Comparison of ENCODE assay signal across 18 cellular contexts in the genomic region with DNA sequence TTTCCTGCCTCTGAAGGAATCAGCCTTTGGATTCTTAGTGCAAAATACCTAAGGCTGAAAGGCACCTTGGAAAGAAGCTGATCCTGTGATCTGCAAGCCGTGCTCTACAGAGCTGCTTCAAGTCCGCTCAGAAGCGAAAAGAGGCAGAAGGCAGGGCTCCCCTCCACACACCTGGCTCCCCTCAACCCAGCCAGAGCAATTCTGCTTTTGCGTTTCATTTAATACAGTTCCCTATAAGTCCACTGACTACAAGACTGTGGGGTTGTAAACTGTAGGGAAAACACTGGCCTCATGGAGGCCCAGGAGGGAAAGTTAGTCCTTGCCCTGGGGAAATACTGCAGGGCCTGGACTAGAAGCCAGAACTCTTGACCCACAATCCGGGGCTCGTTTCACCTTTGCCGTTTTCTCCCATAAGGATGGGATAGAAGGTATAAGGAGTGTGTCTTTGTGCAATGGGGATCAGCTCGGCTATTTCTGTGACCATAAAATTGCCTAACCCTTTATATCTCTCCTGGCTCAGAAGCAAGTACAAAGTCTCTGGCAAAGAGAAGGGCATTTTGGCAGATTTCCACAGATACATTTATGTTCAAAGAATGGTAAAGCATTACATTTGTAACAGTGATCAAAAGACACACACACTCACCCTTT.
"Had no signal": no experiment of that assay in that cellular context is flagged by ENCODE, and none has a peak within 500 bp of the region (broad histone marks: within the 10 kb centered on the region; RNA-seq: fewer than 3 reads in every experiment).

No MANE protein-coding gene starts in this region.

- DNase-seq: activated CD4-positive, alpha-beta T cell treated with anti-CD3 and anti-CD28 coated beads, Interleukin-2, amount 50 U/mL, for 1 hour; activated CD4-positive, CD25-positive, alpha-beta regulatory T cell treated with anti-CD3 and anti-CD28 coated beads, Interleukin-2, amount 50 U/mL, for 72 hours; activated effector memory CD4-positive, alpha-beta T cell treated with anti-CD3 and anti-CD28 coated beads, Interleukin-2, amount 50 U/mL, for 16 hours; activated T-cell treated with anti-CD3 and anti-CD28 coated beads, Interleukin-2, amount 50 U/mL, for 72 hours; effector CD4-positive, alpha-beta T cell; heart right ventricle; immature natural killer cell; lower lobe of right lung; right cardiac atrium; stimulated activated CD4-positive, alpha-beta T cell treated with anti-CD3 and anti-CD28 coated beads, Interleukin-15, amount 100 ng/mL, for 24 hours; stimulated activated CD4-positive, alpha-beta T cell treated with anti-CD3 and anti-CD28 coated beads, Interleukin-2, amount 100 ng/mL, for 48 hours; testis had no signal

- H3K9me3 Mint-ChIP-seq: activated naive CD4-positive, alpha-beta T cell treated with anti-CD3 and anti-CD28 coated beads, Interleukin-2, amount 50 U/mL, for 24 hours; activated T-cell treated with anti-CD3 and anti-CD28 coated beads, Interleukin-2, amount 50 U/mL, for 72 hours; T-helper 1 cell treated with Interleukin-12 subunit alpha and Interleukin-12 subunit beta and Interleukin-4 antibody, amounts not matched to agents 30 μg/mL and 1 μg/mL, for 36 hours had no signal

- H3K9me3 ChIP-seq: ascending aorta, heart right ventricle, lower lobe of right lung, prostate gland, testis had no signal

- H3K4me1 ChIP-seq: ascending aorta, lower lobe of right lung, prostate gland, testis had no signal

- H3K27me3 Mint-ChIP-seq: activated naive CD4-positive, alpha-beta T cell treated with anti-CD3 and anti-CD28 coated beads, Interleukin-2, amount 50 U/mL, for 24 hours had no signal

- H3K4me1 Mint-ChIP-seq: activated naive CD4-positive, alpha-beta T cell treated with anti-CD3 and anti-CD28 coated beads, Interleukin-2, amount 50 U/mL, for 24 hours; immature natural killer cell had no signal

- H3K36me3 ChIP-seq: ascending aorta, heart right ventricle, lower lobe of right lung, prostate gland had no signal

- ATAC-seq: activated T-cell treated with anti-CD3 and anti-CD28 coated beads, Interleukin-2, amount 50 U/mL, for 72 hours; esophagus mucosa; heart right ventricle; lower lobe of right lung; right cardiac atrium had no signal

- H3K36me3 Mint-ChIP-seq: activated naive CD4-positive, alpha-beta T cell treated with anti-CD3 and anti-CD28 coated beads, Interleukin-2, amount 50 U/mL, for 24 hours; immature natural killer cell had no signal

- H3K27me3 ChIP-seq: ascending aorta, testis had no signal

- H3K4me3 Mint-ChIP-seq: activated naive CD4-positive, alpha-beta T cell treated with anti-CD3 and anti-CD28 coated beads, Interleukin-2, amount 50 U/mL, for 24 hours; activated T-cell treated with anti-CD3 and anti-CD28 coated beads, Interleukin-2, amount 50 U/mL, for 72 hours; immature natural killer cell; T-helper 1 cell treated with Interleukin-12 subunit alpha and Interleukin-12 subunit beta and Interleukin-4 antibody, amounts not matched to agents 30 μg/mL and 1 μg/mL, for 36 hours had no signal

- H3K27ac Mint-ChIP-seq: activated naive CD4-positive, alpha-beta T cell treated with anti-CD3 and anti-CD28 coated beads, Interleukin-2, amount 50 U/mL, for 24 hours; activated T-cell treated with anti-CD3 and anti-CD28 coated beads, Interleukin-2, amount 50 U/mL, for 72 hours; immature natural killer cell; T-helper 1 cell treated with Interleukin-12 subunit alpha and Interleukin-12 subunit beta and Interleukin-4 antibody, amounts not matched to agents 30 μg/mL and 1 μg/mL, for 36 hours had no signal

- H3K4me3 ChIP-seq: ascending aorta, heart right ventricle, lower lobe of right lung, prostate gland, skin epidermis had no signal

- H3K27ac ChIP-seq: ascending aorta, heart right ventricle, lower lobe of right lung, prostate gland, skin epidermis, testis had no signal
